In the genomic region with DNA sequence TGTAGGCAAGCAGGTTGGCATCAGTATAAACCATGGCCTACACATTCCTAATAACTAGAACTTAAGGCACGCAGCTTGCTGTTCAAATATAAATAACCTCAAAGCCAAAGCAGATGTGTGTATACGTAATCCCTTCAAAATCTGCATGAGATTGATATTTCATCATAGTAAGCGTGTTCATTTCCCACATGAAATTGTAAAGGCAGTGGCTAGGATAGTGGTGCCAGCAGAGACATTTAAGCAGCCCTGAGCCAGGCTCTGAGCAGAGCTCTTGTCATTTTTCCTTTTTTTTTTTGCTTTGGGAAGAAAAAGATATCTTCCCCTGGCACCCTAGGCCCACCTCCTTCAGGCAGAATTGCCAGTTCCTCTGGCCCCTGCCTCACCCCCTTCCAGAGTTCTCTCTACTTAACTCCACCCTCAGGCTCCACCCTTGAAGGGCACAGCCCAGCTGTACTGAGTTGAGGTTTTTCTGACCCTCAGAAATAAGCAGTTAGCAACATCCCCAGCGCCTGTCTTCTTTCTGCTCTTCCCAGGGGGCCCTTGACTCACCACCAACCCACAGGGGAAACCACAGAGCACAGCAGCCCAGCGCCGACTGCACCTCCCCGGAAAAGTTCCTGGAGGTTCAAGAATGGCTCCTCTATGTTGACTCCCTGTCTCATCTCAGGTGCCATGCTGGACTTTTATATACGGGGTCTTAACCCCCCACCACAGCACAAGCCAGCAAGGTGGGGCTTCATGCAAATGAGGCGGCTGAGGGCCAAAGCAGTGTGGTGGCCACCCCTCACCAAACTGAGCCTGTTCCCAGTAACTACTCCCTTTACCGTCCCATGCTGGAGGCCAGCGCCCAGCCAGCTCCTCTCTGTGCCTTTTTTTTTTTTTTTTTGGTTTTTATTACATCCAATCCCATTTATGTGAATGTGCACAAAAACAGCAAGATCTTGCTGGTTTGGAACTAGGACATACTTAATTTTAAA, we compare ENCODE assay signal across 9 cellular contexts.
A peak's percentile ranks its signal among the peaks of the same experiment; 100 is the strongest.
DNase-seq lines count a peak whose midpoint lies in the region; ATAC-seq and TF ChIP-seq lines count a peak whose summit lies in the region.
"Had no signal": no experiment of that assay in that cellular context is flagged by ENCODE, and none has a peak within 500 bp of the region (broad histone marks: within the 10 kb centered on the region; RNA-seq: fewer than 3 reads in every experiment).

No MANE protein-coding gene starts in this region.

- no peaks in the 10 kb centered on the region for H3K27me3 ChIP-seq in OCI-LY3 (ENCODE audit: low read depth, low read length)
- H3K27me3 ChIP-seq in adipocyte (replicated peaks; ENCODE audit: control insufficient read depth, insufficient read depth, low read length) = no peaks in the 10 kb centered on the region
- no peaks in the 10 kb centered on the region for H3K27me3 ChIP-seq in WERI-Rb-1 (ENCODE audit: insufficient read depth, low read depth, severe bottlenecking)

- no peaks in the 10 kb centered on the region; the same call in 1 of the 2 replicates for H3K27me3 Mint-ChIP-seq in HFFc6 (ENCODE audit: insufficient read depth)
- no peaks in the 10 kb centered on the region for H3K27me3 Mint-ChIP-seq in natural killer cell (ENCODE audit: low read depth in 2 of 2)

- H3K27ac ChIP-seq in OCI-LY3 (ENCODE audit: low read length) = no peak overlapping the region
- H3K27ac ChIP-seq in WERI-Rb-1 = no peak overlapping the region
- H3K27ac ChIP-seq: epithelial cell of prostate had no signal

- H3K27ac Mint-ChIP-seq in HFFc6 (peak overlapping the region; percentile 81), natural killer cell (peak overlapping the region; percentile 86 to 89)

- peak; percentile 28 to 71 (median 60) for ATAC-seq in natural killer cell

- intact Hi-C loops in natural killer cell (cut with micrococcal nuclease) = no loop called here

- H3K4me2 ChIP-seq in OCI-LY3 (ENCODE audit: low read length) = peak overlapping the region; percentile 66

- H2AFZ ChIP-seq in OCI-LY3 (ENCODE audit: low read depth, low read length) = peak overlapping the region; percentile 84; the same call in 1 of the 2 replicates

- no peaks in the 10 kb centered on the region for H3K36me3 Mint-ChIP-seq in HFFc6 (ENCODE audit: low read depth)
- H3K36me3 Mint-ChIP-seq in natural killer cell = no peaks in the 10 kb centered on the region

- H3K36me3 ChIP-seq in OCI-LY3 (replicated peaks; ENCODE audit: low read depth, low read length) (no peaks in the 10 kb centered on the region), adipocyte (ENCODE audit: control insufficient read depth, insufficient read depth, low read length, severe bottlenecking) (no peaks in the 10 kb centered on the region), WERI-Rb-1 (no peaks in the 10 kb centered on the region)

- H3K9me3 Mint-ChIP-seq in HFFc6 (no peaks in the 10 kb centered on the region), natural killer cell (no peaks in the 10 kb centered on the region)

- TF ChIP-seq CTCF in HFFc6 (IDR thresholded peaks at IDR 0.05) (no peak), OCI-LY3 (IDR thresholded peaks at IDR 0.05; ENCODE audit: low read depth, low read length) (no peak), natural killer cell (IDR thresholded peaks at IDR 0.05) (no peak), WERI-Rb-1 (IDR thresholded peaks at IDR 0.05; ENCODE audit: low read depth, low read length) (no peak), GM10266 (IDR thresholded peaks at IDR 0.05; ENCODE audit: control insufficient read depth, insufficient read depth, low read depth, missing control alignments) (no peak)

- H3K4me3 ChIP-seq in OCI-LY3 (ENCODE audit: low read length) = peak overlapping the region; percentile 41; the same call in 1 of the 2 replicates
- no peak overlapping the region for H3K4me3 ChIP-seq in adipocyte (ENCODE audit: low read length)
- H3K4me3 ChIP-seq in WERI-Rb-1 (ENCODE audit: low read depth, low read length) = no peak overlapping the region

- peaks cover 34% of the 10 kb centered on the region for H3K4me1 ChIP-seq in OCI-LY3 (ENCODE audit: low read length)
- H3K4me1 ChIP-seq in adipocyte (ENCODE audit: control insufficient read depth, insufficient read depth, low read length) = peaks cover 8% of the 10 kb centered on the region

- peak; percentile 94 for DNase-seq in GF-D8 (lab: John Stamatoyannopoulos, UW)
- peak; percentile 67 for DNase-seq in HFFc6
- DNase-seq in adipocyte (ENCODE audit: low read depth) = peak; percentile 69
- DNase-seq in natural killer cell = no peak
- DNase-seq in WERI-Rb-1 = no peak
- no peak for DNase-seq in NCI-H69 (lab: John Stamatoyannopoulos, UW)
- no peak for DNase-seq in GM10266 (ENCODE audit: extremely low spot score)

- H3K79me2 ChIP-seq in OCI-LY3 (ENCODE audit: low read length) = no peaks in the 10 kb centered on the region

- H3K9ac ChIP-seq in OCI-LY3 (ENCODE audit: low read length) (no peak overlapping the region), adipocyte (ENCODE audit: low read length) (no peak overlapping the region)

- H3K4me3 Mint-ChIP-seq in HFFc6 (peak overlapping the region; percentile 62), natural killer cell (peak overlapping the region; percentile 61)

- H4K20me1 ChIP-seq in OCI-LY3 (ENCODE audit: insufficient read depth, low read length) = no peaks in the 10 kb centered on the region

- H3K4me1 Mint-ChIP-seq in HFFc6 (ENCODE audit: low read depth) (peaks cover 52% of the 10 kb centered on the region), natural killer cell (peaks cover 51 to 53% of the 10 kb centered on the region in 2 donors)

- H3K9me3 ChIP-seq in OCI-LY3 (ENCODE audit: insufficient read depth, low read length) = no peaks in the 10 kb centered on the region
- no peaks in the 10 kb centered on the region for H3K9me3 ChIP-seq in adipocyte (ENCODE audit: control insufficient read depth, low read length)
- H3K9me3 ChIP-seq in WERI-Rb-1 (ENCODE audit: severe bottlenecking) = no peaks in the 10 kb centered on the region

Comparison
In these comparisons a context has a peak if more than half of its experiments do, and no peak if none do; other contexts are left out.
1. DNase-seq: peak in GF-D8 (single experiment), HFFc6 (single experiment) and adipocyte (single experiment); none in natural killer cell (single experiment), WERI-Rb-1 (single experiment), NCI-H69 (single experiment) and GM10266 (single experiment).